In genomic region chr18:75273817-75274216, GRCh38 we compare ENCODE assay signal across 24 cellular contexts.
"Had no signal": no experiment of that assay in that cellular context is flagged by ENCODE, and none has a peak within 500 bp of the region (broad histone marks: within the 10 kb centered on the region; RNA-seq: fewer than 3 reads in every experiment).

No MANE protein-coding gene starts in this region.

- H3K9me3 Mint-ChIP-seq: effector memory CD8-positive, alpha-beta T cell; immature natural killer cell; memory B cell; mesothelial cell of epicardium; naive B cell; natural killer cell treated with Interleukin-12 subunit alpha and Interleukin-12 subunit beta and Interleukin-15 and Interleukin-18, amount 100 ng/mL, for 72 hours; neural progenitor cell; type B pancreatic cell had no signal

- H3K27me3 Mint-ChIP-seq: effector memory CD8-positive, alpha-beta T cell; memory B cell; naive B cell; natural killer cell treated with Interleukin-12 subunit alpha and Interleukin-12 subunit beta and Interleukin-15 and Interleukin-18, amount 100 ng/mL, for 72 hours; progenitor cell of endocrine pancreas; type B pancreatic cell had no signal

- ATAC-seq: effector memory CD8-positive, alpha-beta T cell; mucosa of descending colon; natural killer cell treated with Interleukin-12 subunit alpha and Interleukin-12 subunit beta and Interleukin-15 and Interleukin-18, amount 100 ng/mL, for 72 hours; sciatic nerve had no signal

- H2AFZ ChIP-seq: neural progenitor cell, parathyroid adenoma had no signal

- H3K36me3 ChIP-seq: neural progenitor cell, stomach, thyroid gland had no signal

- H3K9me3 ChIP-seq: mucosa of descending colon, stomach, thyroid gland had no signal

- H3K9ac ChIP-seq: neural progenitor cell, parathyroid adenoma had no signal

- H3K4me2 ChIP-seq: neural progenitor cell, smooth muscle cell had no signal

- DNase-seq: cortex of kidney; effector memory CD8-positive, alpha-beta T cell; hypothalamus; immature natural killer cell; islet precursor cell; mucosa of descending colon; naive B cell; stimulated activated CD4-positive, alpha-beta T cell treated with anti-CD3 and anti-CD28 coated beads, Interleukin-12 subunit alpha, Interleukin-12 subunit beta, amount 100 ng/mL, for 4 hours; stimulated activated CD4-positive, alpha-beta T cell treated with anti-CD3 and anti-CD28 coated beads, Interleukin-1b, Interleukin-23, amount 100 ng/mL, for 48 hours; stimulated activated CD4-positive, alpha-beta T cell treated with anti-CD3 and anti-CD28 coated beads, Interleukin-4, amount 100 ng/mL, for 1 hour; stimulated activated CD8-positive, alpha-beta memory T cell treated with anti-CD3 and anti-CD28 coated beads, Interleukin-4, amount 100 ng/mL, for 48 hours; stimulated activated naive CD4-positive, alpha-beta T cell; stomach; thyroid gland had no signal

- H3K36me3 Mint-ChIP-seq: mesothelial cell of epicardium; naive B cell; natural killer cell treated with Interleukin-12 subunit alpha and Interleukin-12 subunit beta and Interleukin-15 and Interleukin-18, amount 100 ng/mL, for 72 hours; neural progenitor cell had no signal

- H3K27ac ChIP-seq: neural progenitor cell, parathyroid adenoma, stomach, thyroid gland had no signal

- H3K4me3 Mint-ChIP-seq: effector memory CD8-positive, alpha-beta T cell; immature natural killer cell; memory B cell; mesothelial cell of epicardium; naive B cell; natural killer cell treated with Interleukin-12 subunit alpha and Interleukin-12 subunit beta and Interleukin-15 and Interleukin-18, amount 100 ng/mL, for 72 hours; neural progenitor cell; type B pancreatic cell had no signal

- H3K27ac Mint-ChIP-seq: effector memory CD8-positive, alpha-beta T cell; memory B cell; mesothelial cell of epicardium; naive B cell; natural killer cell treated with Interleukin-12 subunit alpha and Interleukin-12 subunit beta and Interleukin-15 and Interleukin-18, amount 100 ng/mL, for 72 hours; neural progenitor cell; progenitor cell of endocrine pancreas; type B pancreatic cell had no signal

- H3K27me3 ChIP-seq: neural progenitor cell, stomach, thyroid gland had no signal

- H3K4me3 ChIP-seq: lung, mucosa of descending colon, neural progenitor cell, smooth muscle cell, stomach, thyroid gland had no signal

- H3K4me1 ChIP-seq: neural progenitor cell had no signal
